ENCODE assay signal across 18 cellular contexts in the genomic region with DNA sequence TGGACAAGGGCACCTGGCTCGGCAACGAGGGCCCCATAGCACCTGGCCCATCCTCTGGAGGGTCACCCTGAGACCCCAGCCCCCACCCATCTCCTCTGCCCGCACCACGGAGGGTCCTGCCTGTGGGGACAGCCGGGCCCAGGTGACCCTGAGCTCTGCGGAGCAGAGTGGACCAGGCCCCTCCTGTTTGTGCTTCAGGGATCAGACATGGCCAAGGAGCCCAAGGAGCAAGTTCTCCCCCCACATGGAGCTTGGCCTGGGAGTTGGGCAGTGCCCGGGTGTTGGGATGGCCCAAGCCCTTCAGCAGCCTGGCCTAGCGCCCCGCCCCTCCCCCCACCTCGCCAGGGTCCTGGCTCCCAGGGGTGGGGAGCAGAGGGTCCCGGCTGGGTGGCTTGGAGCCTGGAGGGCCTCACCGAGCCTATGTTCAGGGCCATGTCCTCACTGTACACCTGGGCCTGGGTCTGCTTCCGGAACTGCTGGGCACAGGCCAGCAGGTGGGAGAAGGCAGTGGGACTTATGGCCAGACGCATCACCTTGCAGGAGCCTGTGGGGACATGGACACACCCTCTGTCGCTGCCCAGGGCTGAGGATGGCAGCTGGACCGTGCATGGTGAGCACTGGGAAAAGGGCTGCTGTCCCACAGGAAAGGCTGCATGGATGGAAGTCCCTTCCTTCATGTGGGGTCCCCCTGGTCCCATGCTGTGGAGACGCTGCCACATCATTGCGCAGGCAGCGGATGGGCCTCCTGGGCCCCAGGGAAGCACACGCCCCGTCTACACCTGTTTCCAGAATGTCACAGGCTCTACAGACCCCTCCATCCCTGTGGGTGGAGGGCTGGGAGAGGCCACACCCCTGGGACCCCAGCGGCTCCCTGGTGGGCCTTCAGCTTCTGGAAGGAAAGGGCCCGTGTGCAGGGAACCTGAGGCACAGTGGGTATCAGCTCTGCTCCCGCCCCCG. TPM values are rescaled to one million over a fixed set of nuclear protein-coding genes. Genes with fewer than 3 reads are reported as not detected.
"Had no signal": no experiment of that assay in that cellular context is flagged by ENCODE, and none has a peak within 500 bp of the region (broad histone marks: within the 10 kb centered on the region; RNA-seq: fewer than 3 reads in every experiment).

No MANE protein-coding gene starts in this region.

- H3K36me3 ChIP-seq: gastroesophageal sphincter, left lung, upper lobe of right lung had no signal

- ATAC-seq: activated CD4-positive, CD25-positive, alpha-beta regulatory T cell treated with anti-CD3 and anti-CD28 coated beads, Interleukin-2, amount 50 U/mL, for 24 hours; left lung; SK-N-SH treated with all-trans-retinoic acid at 6 μM for 48 hours; upper lobe of right lung had no signal

- H3K9me3 ChIP-seq: gastroesophageal sphincter, left lung, upper lobe of right lung had no signal

- H3K4me3 ChIP-seq: gastroesophageal sphincter, left lung, upper lobe of right lung had no signal

- DNase-seq: activated CD4-positive, alpha-beta T cell treated with anti-CD3 and anti-CD28 coated beads, Interleukin-2, amount 50 U/mL, for 1 hour; activated naive CD4-positive, alpha-beta T cell treated with anti-CD3 and anti-CD28 coated beads, Interleukin-2, amount 10 ng/mL, durations not matched to agents 7 days and 5 days; activated T-cell treated with anti-CD3 and anti-CD28 coated beads, Interleukin-2, amount 50 U/mL, for 24 hours; erythroblast; mesenchymal stem cell; occipital lobe; stimulated activated CD4-positive, alpha-beta T cell treated with anti-CD3 and anti-CD28 coated beads, Interleukin-2, amount 100 ng/mL, for 48 hours; stimulated activated naive CD4-positive, alpha-beta T cell; T-helper 1 cell; T1000; upper lobe of right lung had no signal

- H3K27ac ChIP-seq: gastroesophageal sphincter, left lung, upper lobe of right lung had no signal

- H3K4me1 ChIP-seq: left lung, upper lobe of right lung had no signal

RNA-seq across cellular contexts. Expression of a gene that starts 49.2 kb away (rescaled TPM):
- total RNA-seq: astrocyte, gastroesophageal sphincter, left lung, occipital lobe, pulmonary artery endothelial cell, upper lobe of right lung had no signal
- polyA plus RNA-seq: keratinocyte had no signal
